11 cellular contexts compared by ENCODE assay signal in the genomic region with DNA sequence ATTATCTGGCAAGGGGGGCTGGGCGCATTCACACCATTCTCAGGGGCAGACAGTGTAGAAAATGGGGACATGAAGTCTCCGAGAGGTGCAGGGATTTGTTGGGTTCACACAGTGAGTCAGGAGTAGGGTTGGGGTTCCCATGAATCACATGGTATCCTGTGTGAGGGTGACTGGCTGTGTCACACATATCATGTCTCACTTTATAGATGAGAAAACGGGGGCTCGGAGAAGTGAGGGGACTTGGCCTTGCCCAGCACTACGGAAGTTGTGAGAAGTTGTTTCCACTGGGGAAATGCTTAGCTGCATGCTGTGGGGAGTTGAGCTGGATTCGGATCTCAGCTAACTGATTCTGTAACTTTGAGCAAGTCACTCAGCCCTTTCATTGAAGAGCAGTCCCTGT. TPM values are rescaled to one million over a fixed set of nuclear protein-coding genes. Genes with fewer than 3 reads are reported as not detected.
A peak's percentile ranks its signal among the peaks of the same experiment; 100 is the strongest.
DNase-seq lines count a peak whose midpoint lies in the region; ATAC-seq, FAIRE-seq and TF ChIP-seq lines count a peak whose summit lies in the region.
"Had no signal": no experiment of that assay in that cellular context is flagged by ENCODE, and none has a peak within 500 bp of the region (broad histone marks: within the 10 kb centered on the region; RNA-seq: fewer than 3 reads in every experiment).

No MANE protein-coding gene starts in this region.

- ATAC-seq in central memory CD8-positive, alpha-beta T cell (replicated peaks; ENCODE audit: extremely low read depth, poor library complexity, severe bottlenecking), result peak; percentile 62
- peak; percentile 89 for ATAC-seq in stimulated activated effector memory CD8-positive, alpha-beta T cell treated with anti-CD3 and anti-CD28 coated beads, Interleukin-12 subunit alpha, Interleukin-12 subunit beta, amount 100 ng/mL, for 72 hours

- H3K27ac Mint-ChIP-seq in activated T-cell treated with anti-CD3 and anti-CD28 coated beads, Interleukin-2, amount 50 U/mL, for 24 hours, result peak overlapping the region; percentile 50
- H3K27ac Mint-ChIP-seq in central memory CD8-positive, alpha-beta T cell (ENCODE audit: low read depth), result no peak overlapping the region
- peak overlapping the region; percentile 88 for H3K27ac Mint-ChIP-seq in stimulated activated effector memory CD8-positive, alpha-beta T cell treated with anti-CD3 and anti-CD28 coated beads, Interleukin-12 subunit alpha, Interleukin-12 subunit beta, amount 100 ng/mL, for 72 hours

- H4K20me1 ChIP-seq in MM.1S (ENCODE audit: insufficient read depth, low read length), result no peaks in the 10 kb centered on the region

- H3K27ac ChIP-seq in MM.1S (ENCODE audit: low read length), result no peak overlapping the region
- H3K27ac ChIP-seq in kidney (ENCODE audit: low read depth in 2 of 2, low read length in 2 of 2), result no peak overlapping the region
- H3K27ac ChIP-seq: vagina had no signal

- H3K36me3 ChIP-seq in MM.1S (replicated peaks; ENCODE audit: insufficient read depth, low read length), result no peaks in the 10 kb centered on the region
- H3K36me3 ChIP-seq in kidney (ENCODE audit: control insufficient read depth in 1 of 2, insufficient read depth in 2 of 2, low read length in 2 of 2), result no peaks in the 10 kb centered on the region
- H3K36me3 ChIP-seq: vagina had no signal

- H3K4me1 ChIP-seq in MM.1S (ENCODE audit: low read length), result peaks cover 15% of the 10 kb centered on the region
- peaks cover 7 to 14% of the 10 kb centered on the region in 2 donors for H3K4me1 ChIP-seq in kidney (ENCODE audit: control insufficient read depth in 1 of 2, insufficient read depth in 1 of 2, low read depth in 1 of 2, low read length in 2 of 2)

- H3K9me3 ChIP-seq in MM.1S (replicated peaks; ENCODE audit: insufficient read depth, low read length) (no peaks in the 10 kb centered on the region), kidney (ENCODE audit: control insufficient read depth in 1 of 2, low read length in 2 of 2) (no peaks in the 10 kb centered on the region)
- H3K9me3 ChIP-seq: vagina had no signal

- H3K4me1 Mint-ChIP-seq in activated T-cell treated with anti-CD3 and anti-CD28 coated beads, Interleukin-2, amount 50 U/mL, for 24 hours (ENCODE audit: low read depth), result peaks cover 25% of the 10 kb centered on the region
- H3K4me1 Mint-ChIP-seq in central memory CD8-positive, alpha-beta T cell, result peaks cover 16% of the 10 kb centered on the region
- peaks cover 22% of the 10 kb centered on the region for H3K4me1 Mint-ChIP-seq in stimulated activated effector memory CD8-positive, alpha-beta T cell treated with anti-CD3 and anti-CD28 coated beads, Interleukin-12 subunit alpha, Interleukin-12 subunit beta, amount 100 ng/mL, for 72 hours

- TF ChIP-seq CTCF in MM.1S (IDR thresholded peaks at IDR 0.05; ENCODE audit: low read length) (no peak), kidney (IDR thresholded peaks at IDR 0.05; ENCODE audit: borderline replicate concordance, extremely low read depth, insufficient read depth) (no peak)

- peaks cover 14% of the 10 kb centered on the region for H3K27me3 Mint-ChIP-seq in activated T-cell treated with anti-CD3 and anti-CD28 coated beads, Interleukin-2, amount 50 U/mL, for 24 hours
- H3K27me3 Mint-ChIP-seq in central memory CD8-positive, alpha-beta T cell, result no peaks in the 10 kb centered on the region

- H3K9me2 ChIP-seq in MM.1S (replicated peaks; ENCODE audit: insufficient read depth, low read length), result no peaks in the 10 kb centered on the region

- no peak for FAIRE-seq in kidney (lab: Jason Lieb, UNC)

- DNase-seq in activated T-cell treated with anti-CD3 and anti-CD28 coated beads, Interleukin-2, amount 50 U/mL, for 24 hours, result no peak
- no peak for DNase-seq in activated T-cell treated with anti-CD3 and anti-CD28 coated beads, Interleukin-2, amount 50 U/mL, for 1 hour
- DNase-seq in MM.1S (no peak), kidney (no peak), nucleus accumbens (lab: John Stamatoyannopoulos, UW) (no peak), GF-D8 (lab: John Stamatoyannopoulos, UW) (no peak)
- DNase-seq in central memory CD8-positive, alpha-beta T cell (ENCODE audit: low spot score in 2 of 2), result no peak
- peak in 1 of 2 donors; percentile 18 for DNase-seq in stimulated activated effector memory CD8-positive, alpha-beta T cell treated with anti-CD3 and anti-CD28 coated beads, Interleukin-12 subunit alpha, Interleukin-12 subunit beta, amount 100 ng/mL, for 72 hours (ENCODE audit: low spot score in 2 of 2)

- no peaks in the 10 kb centered on the region for H3K79me2 ChIP-seq in MM.1S (ENCODE audit: low read length)

- intact Hi-C loops in kidney (cut with DNase I), result no loop called here

- H3K9me3 Mint-ChIP-seq in activated T-cell treated with anti-CD3 and anti-CD28 coated beads, Interleukin-2, amount 50 U/mL, for 24 hours, result no peaks in the 10 kb centered on the region
- no peaks in the 10 kb centered on the region for H3K9me3 Mint-ChIP-seq in central memory CD8-positive, alpha-beta T cell
- H3K9me3 Mint-ChIP-seq in stimulated activated effector memory CD8-positive, alpha-beta T cell treated with anti-CD3 and anti-CD28 coated beads, Interleukin-12 subunit alpha, Interleukin-12 subunit beta, amount 100 ng/mL, for 72 hours, result no peaks in the 10 kb centered on the region

- no peaks in the 10 kb centered on the region for H3K36me3 Mint-ChIP-seq in activated T-cell treated with anti-CD3 and anti-CD28 coated beads, Interleukin-2, amount 50 U/mL, for 24 hours (ENCODE audit: low read depth)
- peaks cover 3% of the 10 kb centered on the region for H3K36me3 Mint-ChIP-seq in central memory CD8-positive, alpha-beta T cell (ENCODE audit: insufficient read depth)
- H3K36me3 Mint-ChIP-seq in stimulated activated effector memory CD8-positive, alpha-beta T cell treated with anti-CD3 and anti-CD28 coated beads, Interleukin-12 subunit alpha, Interleukin-12 subunit beta, amount 100 ng/mL, for 72 hours, result peaks cover 7% of the 10 kb centered on the region

- peak overlapping the region; percentile 88 for H2AFZ ChIP-seq in MM.1S (ENCODE audit: low read length)

- peak overlapping the region; percentile 24; the same call in 1 of the 2 replicates for H3K4me3 ChIP-seq in MM.1S (ENCODE audit: low read length)
- H3K4me3 ChIP-seq in kidney (ENCODE audit: low read length in 2 of 2), result no peak overlapping the region
- H3K4me3 ChIP-seq: lung, vagina had no signal

- no peak overlapping the region for H3K9ac ChIP-seq in MM.1S (ENCODE audit: low read length)
- H3K9ac ChIP-seq in kidney (ENCODE audit: low read length in 2 of 2), result no peak overlapping the region

- H3F3A ChIP-seq in MM.1S (ENCODE audit: insufficient read depth, low read length), result peaks cover 10% of the 10 kb centered on the region

- peak overlapping the region; percentile 62 for H3K4me3 Mint-ChIP-seq in activated T-cell treated with anti-CD3 and anti-CD28 coated beads, Interleukin-2, amount 50 U/mL, for 24 hours
- H3K4me3 Mint-ChIP-seq in central memory CD8-positive, alpha-beta T cell, result peak overlapping the region; percentile 40
- H3K4me3 Mint-ChIP-seq in stimulated activated effector memory CD8-positive, alpha-beta T cell treated with anti-CD3 and anti-CD28 coated beads, Interleukin-12 subunit alpha, Interleukin-12 subunit beta, amount 100 ng/mL, for 72 hours, result peak overlapping the region; percentile 71

- peak overlapping the region; percentile 98 for H3K4me2 ChIP-seq in MM.1S (ENCODE audit: low read depth, low read length)

- H3K27me3 ChIP-seq in MM.1S (replicated peaks; ENCODE audit: insufficient read depth, low read length), result no peaks in the 10 kb centered on the region
- H3K27me3 ChIP-seq: vagina had no signal

RNA-seq across cellular contexts. Expression of gene GAL3ST3, which starts 4.2 kb away (rescaled TPM):
- 2.5 TPM for total RNA-seq in kidney
- 7.6 TPM for polyA plus RNA-seq in kidney (ENCODE audit: insufficient read depth, low read depth, low replicate concordance)
- total RNA-seq: lung, MCF 10A, vagina had no signal
- polyA plus RNA-seq: lung had no signal

RNA-seq across cellular contexts. Expression of gene SF3B2, which starts 7.4 kb away (rescaled TPM):
- 172 TPM for total RNA-seq in kidney
- polyA plus RNA-seq in kidney (ENCODE audit: insufficient read depth, low read depth, low replicate concordance), result 114 TPM

RNA-seq across cellular contexts. Expression of gene CATSPER1, which starts 18.5 kb away (rescaled TPM):
- 0.76 TPM for total RNA-seq in kidney
- not detected for polyA plus RNA-seq in kidney (ENCODE audit: insufficient read depth, low read depth, low replicate concordance)
- total RNA-seq: vagina had no signal

RNA-seq across cellular contexts. Expression of gene PACS1, which starts 25.3 kb away (rescaled TPM):
- 91.8 TPM for total RNA-seq in kidney
- 23.7 TPM for polyA plus RNA-seq in kidney (ENCODE audit: insufficient read depth, low read depth, low replicate concordance)

RNA-seq across cellular contexts. Expression of gene CST6, which starts 32.9 kb away (rescaled TPM):
- total RNA-seq in kidney, result 5.9 TPM
- 1.2 TPM for polyA plus RNA-seq in kidney (ENCODE audit: insufficient read depth, low read depth, low replicate concordance)
- total RNA-seq: MCF 10A had no signal
